12 cellular contexts compared by ENCODE assay signal in genomic region chr11:78077592-78077991, GRCh38. TPM values are rescaled to one million over a fixed set of nuclear protein-coding genes. Genes with fewer than 3 reads are reported as not detected.
DNase-seq lines count a peak whose midpoint lies in the region; ATAC-seq and TF ChIP-seq lines count a peak whose summit lies in the region.
"Not testable (repeated sequence)": the region's sequence is repeated elsewhere in the genome, so short reads cannot be mapped to it uniquely, and the experiment has no call there.
"Had no signal": no experiment of that assay in that cellular context is flagged by ENCODE, and none has a peak within 500 bp of the region (broad histone marks: within the 10 kb centered on the region; RNA-seq: fewer than 3 reads in every experiment).

No MANE protein-coding gene starts in this region.

- intact Hi-C loops in activated CD4-positive, alpha-beta T cell treated with anti-CD3 and anti-CD28 coated beads for 36 hours (cut with DNase I, micrococcal nuclease) = loop anchor here in 1 of 2 experiments (5.0 kb wide), 1 partner anchor 495 kb away; the partner anchor contains the start of gene NARS2
- intact Hi-C loops in ovary (cut with DNase I) = loop anchor here in 1 of 4 donors (5.0 kb wide), 1 partner anchor 250 kb away; no protein-coding TSS in a partner anchor
- intact Hi-C loops in upper lobe of right lung (cut with DNase I) = not testable (repeated sequence)

- peaks cover 64% of the 10 kb centered on the region for H3K79me2 ChIP-seq in DOHH2 (ENCODE audit: control insufficient read depth, low read length)

- ATAC-seq in activated CD4-positive, alpha-beta T cell treated with anti-CD3 and anti-CD28 coated beads for 36 hours; activated naive CD8-positive, alpha-beta T cell treated with anti-CD3 and anti-CD28 coated beads, Interleukin-2, amount 10 ng/mL, durations not matched to agents 7 days and 5 days (ENCODE audit: low read depth); upper lobe of right lung: not testable (repeated sequence)

- H3K4me3 ChIP-seq in DOHH2 (ENCODE audit: low read length) = not testable (repeated sequence)
- H3K4me3 ChIP-seq in NB4 (ENCODE audit: low read depth, low read length) (peak overlapping the region; percentile 91), ovary (peak overlapping the region; percentile 79), upper lobe of right lung (peak overlapping the region; percentile 97)

- TF ChIP-seq EP300 in ovary (IDR thresholded peaks at IDR 0.05) = not testable (repeated sequence)

- not testable (repeated sequence) for DNase-seq in NB4 (ENCODE audit: low read depth); activated CD4-positive, alpha-beta T cell treated with anti-CD3 and anti-CD28 coated beads for 36 hours; activated naive CD8-positive, alpha-beta T cell treated with anti-CD3 and anti-CD28 coated beads, Interleukin-2, amount 10 ng/mL, durations not matched to agents 7 days and 5 days; endothelial cell (ENCODE audit: low spot score); ovary; upper lobe of right lung
- DNase-seq in mesenteric fat pad (ENCODE audit: low spot score) = peak; percentile 62

- not testable (repeated sequence) for H3K9me3 Mint-ChIP-seq in activated CD4-positive, alpha-beta T cell treated with anti-CD3 and anti-CD28 coated beads for 36 hours (ENCODE audit: low read depth); activated naive CD8-positive, alpha-beta T cell treated with anti-CD3 and anti-CD28 coated beads, Interleukin-2, amount 10 ng/mL, durations not matched to agents 7 days and 5 days; endothelial cell (ENCODE audit: unreplicated experiment)

- TF ChIP-seq CTCF in DOHH2 (IDR thresholded peaks at IDR 0.05; ENCODE audit: low read depth, low read length, poor library complexity, severe bottlenecking); NB4 (IDR thresholded peaks at IDR 0.05; ENCODE audit: low read depth, low read length); endothelial cell (IDR thresholded peaks at IDR 0.05; ENCODE audit: unreplicated experiment); ovary (IDR thresholded peaks at IDR 0.05); upper lobe of right lung (IDR thresholded peaks at IDR 0.05): not testable (repeated sequence)

- H3K4me2 ChIP-seq in DOHH2 (ENCODE audit: low read length) = peak overlapping the region; percentile 88

- CTCF ChIA-PET in activated CD4-positive, alpha-beta T cell treated with anti-CD3 and anti-CD28 coated beads for 36 hours (lab: Charles Lee) = interaction anchor here (0.9 to 1.3 kb wide), 4 partner anchors 9 to 487 kb away, joined by 3 to 6 read pairs (median 4); partner anchors contain the start of gene INTS4

- H3K4me1 ChIP-seq in DOHH2 (ENCODE audit: control insufficient read depth, low read length) (peaks cover 32% of the 10 kb centered on the region), ovary (ENCODE audit: insufficient read depth) (peaks cover 19% of the 10 kb centered on the region), upper lobe of right lung (peaks cover 41% of the 10 kb centered on the region)

- H3K27ac Mint-ChIP-seq in activated CD4-positive, alpha-beta T cell treated with anti-CD3 and anti-CD28 coated beads for 36 hours; activated naive CD8-positive, alpha-beta T cell treated with anti-CD3 and anti-CD28 coated beads, Interleukin-2, amount 10 ng/mL, durations not matched to agents 7 days and 5 days: not testable (repeated sequence)
- peak overlapping the region; percentile 24 for H3K27ac Mint-ChIP-seq in endothelial cell (ENCODE audit: unreplicated experiment)

- POLR2A ChIA-PET in activated CD4-positive, alpha-beta T cell treated with anti-CD3 and anti-CD28 coated beads for 36 hours (lab: Charles Lee) = interaction anchor here (0.6 kb wide), 1 partner anchor 48 kb away, joined by 5 read pairs; no protein-coding TSS in a partner anchor
- POLR2A ChIA-PET in activated naive CD8-positive, alpha-beta T cell treated with anti-CD3 and anti-CD28 coated beads, Interleukin-2, amount 10 ng/mL, durations not matched to agents 7 days and 5 days (lab: Charles Lee) = interaction anchor here (1.7 to 4.0 kb wide), 3 partner anchors 9 to 111 kb away, joined by 5 to 21 read pairs (median 5); partner anchors contain the start of genes ALG8 and KCTD21

- H3K27ac ChIP-seq in DOHH2 (ENCODE audit: low read depth, low read length); ovary; upper lobe of right lung: not testable (repeated sequence)

- H3K9me3 ChIP-seq in DOHH2 (ENCODE audit: control insufficient read depth, insufficient read depth, low read length); ovary; upper lobe of right lung: not testable (repeated sequence)

- H4K20me1 ChIP-seq in DOHH2 (ENCODE audit: control insufficient read depth, insufficient read depth, low read depth, low read length) = not testable (repeated sequence)

- not testable (repeated sequence) for H3K9me2 ChIP-seq in DOHH2 (replicated peaks; ENCODE audit: control insufficient read depth, low read length)

- H3K36me3 Mint-ChIP-seq in activated CD4-positive, alpha-beta T cell treated with anti-CD3 and anti-CD28 coated beads for 36 hours (ENCODE audit: low read depth) = peaks cover 11% of the 10 kb centered on the region
- H3K36me3 Mint-ChIP-seq in activated naive CD8-positive, alpha-beta T cell treated with anti-CD3 and anti-CD28 coated beads, Interleukin-2, amount 10 ng/mL, durations not matched to agents 7 days and 5 days = peaks cover 17% of the 10 kb centered on the region
- peaks cover 14% of the 10 kb centered on the region for H3K36me3 Mint-ChIP-seq in endothelial cell (ENCODE audit: low read depth, unreplicated experiment)

- H3K27me3 ChIP-seq in DOHH2 (ENCODE audit: control insufficient read depth, low read length); ovary; upper lobe of right lung: not testable (repeated sequence)

- H3K4me3 Mint-ChIP-seq in activated CD4-positive, alpha-beta T cell treated with anti-CD3 and anti-CD28 coated beads for 36 hours = peak overlapping the region; percentile 91
- peak overlapping the region; percentile 89 for H3K4me3 Mint-ChIP-seq in activated naive CD8-positive, alpha-beta T cell treated with anti-CD3 and anti-CD28 coated beads, Interleukin-2, amount 10 ng/mL, durations not matched to agents 7 days and 5 days
- H3K4me3 Mint-ChIP-seq in endothelial cell (ENCODE audit: unreplicated experiment) = peak overlapping the region; percentile 97

- not testable (repeated sequence) for H3K27me3 Mint-ChIP-seq in activated CD4-positive, alpha-beta T cell treated with anti-CD3 and anti-CD28 coated beads for 36 hours; activated naive CD8-positive, alpha-beta T cell treated with anti-CD3 and anti-CD28 coated beads, Interleukin-2, amount 10 ng/mL, durations not matched to agents 7 days and 5 days
- peaks cover 19% of the 10 kb centered on the region for H3K27me3 Mint-ChIP-seq in endothelial cell (ENCODE audit: unreplicated experiment)

- H3K36me3 ChIP-seq in DOHH2 (ENCODE audit: control insufficient read depth, low read length) = peaks cover 19% of the 10 kb centered on the region
- not testable (repeated sequence) for H3K36me3 ChIP-seq in ovary, upper lobe of right lung

- not testable (repeated sequence) for H3F3A ChIP-seq in DOHH2 (ENCODE audit: control insufficient read depth, insufficient read depth)

- H3K4me1 Mint-ChIP-seq in activated CD4-positive, alpha-beta T cell treated with anti-CD3 and anti-CD28 coated beads for 36 hours = peaks cover 50% of the 10 kb centered on the region
- H3K4me1 Mint-ChIP-seq in activated naive CD8-positive, alpha-beta T cell treated with anti-CD3 and anti-CD28 coated beads, Interleukin-2, amount 10 ng/mL, durations not matched to agents 7 days and 5 days = peaks cover 50% of the 10 kb centered on the region
- peaks cover 42% of the 10 kb centered on the region for H3K4me1 Mint-ChIP-seq in endothelial cell (ENCODE audit: unreplicated experiment)

- WGBS in ovary, 3 donors = 67 to 76% (median 74%) methylated on average over 4 of the region's 4 CpGs

- not testable (repeated sequence) for TF ChIP-seq POLR2A in NB4 (IDR thresholded peaks at IDR 0.05; ENCODE audit: extremely low read depth, insufficient read length); ovary (IDR thresholded peaks at IDR 0.05)

RNA-seq across cellular contexts. Expression of gene NDUFC2, which starts 2.1 kb away (rescaled TPM):
- 100 to 1,000 TPM; 214 to 236 TPM for total RNA-seq in activated CD4-positive, alpha-beta T cell treated with anti-CD3 and anti-CD28 coated beads for 36 hours
- 100 to 1,000 TPM; 162 to 163 TPM for total RNA-seq in activated naive CD8-positive, alpha-beta T cell treated with anti-CD3 and anti-CD28 coated beads, Interleukin-2, amount 10 ng/mL, durations not matched to agents 7 days and 5 days
- total RNA-seq in endothelial cell (ENCODE audit: unreplicated experiment) (203 TPM), mesenteric fat pad (276 TPM), ovary (100 to 1,000 TPM in 6 of 7 donors, 10 to 100 TPM in 1; 59.0 to 158 (median 127) TPM), upper lobe of right lung (140 TPM)
- polyA plus RNA-seq in ovary = 100 to 1,000 TPM in 1 of 2 donors, 10 to 100 TPM in 1; 77.2 to 154 TPM

RNA-seq across cellular contexts. Expression of gene THRSP, which starts 13.9 kb away (rescaled TPM):
- not detected for total RNA-seq in activated CD4-positive, alpha-beta T cell treated with anti-CD3 and anti-CD28 coated beads for 36 hours
- not detected for total RNA-seq in activated naive CD8-positive, alpha-beta T cell treated with anti-CD3 and anti-CD28 coated beads, Interleukin-2, amount 10 ng/mL, durations not matched to agents 7 days and 5 days
- not detected for total RNA-seq in endothelial cell (ENCODE audit: unreplicated experiment)
- total RNA-seq in mesenteric fat pad = 9.2 TPM
- under 1 TPM in 2 of 7 donors, not detected in 5; 0.18 to 0.40 TPM for total RNA-seq in ovary
- polyA plus RNA-seq in ovary = 1 to 10 TPM in 1 of 2 donors, not detected in 1; 1.1 TPM
- not detected for total RNA-seq in upper lobe of right lung
- total RNA-seq: H4, LHCN-M2, RPMI7951 had no signal
- polyA plus RNA-seq: BJ had no signal

RNA-seq across cellular contexts. Expression of gene KCTD14, which starts 54.5 kb away (rescaled TPM):
- total RNA-seq in activated CD4-positive, alpha-beta T cell treated with anti-CD3 and anti-CD28 coated beads for 36 hours = under 1 TPM; 0.14 to 0.21 TPM
- total RNA-seq in activated naive CD8-positive, alpha-beta T cell treated with anti-CD3 and anti-CD28 coated beads, Interleukin-2, amount 10 ng/mL, durations not matched to agents 7 days and 5 days = under 1 TPM in 1 of 2 experiments, not detected in 1; 0.22 TPM
- total RNA-seq in endothelial cell (ENCODE audit: unreplicated experiment) (0.97 TPM), mesenteric fat pad (1.4 TPM), ovary (1 to 10 TPM in 4 of 7 donors, under 1 TPM in 3; 0.24 to 5.2 (median 1.5) TPM), upper lobe of right lung (13.6 TPM)
- polyA plus RNA-seq in ovary = 1 to 10 TPM in 1 of 2 donors, under 1 TPM in 1; 0.73 to 2.7 TPM
